Comparison of ENCODE assay signal across 21 cellular contexts in the genomic region with DNA sequence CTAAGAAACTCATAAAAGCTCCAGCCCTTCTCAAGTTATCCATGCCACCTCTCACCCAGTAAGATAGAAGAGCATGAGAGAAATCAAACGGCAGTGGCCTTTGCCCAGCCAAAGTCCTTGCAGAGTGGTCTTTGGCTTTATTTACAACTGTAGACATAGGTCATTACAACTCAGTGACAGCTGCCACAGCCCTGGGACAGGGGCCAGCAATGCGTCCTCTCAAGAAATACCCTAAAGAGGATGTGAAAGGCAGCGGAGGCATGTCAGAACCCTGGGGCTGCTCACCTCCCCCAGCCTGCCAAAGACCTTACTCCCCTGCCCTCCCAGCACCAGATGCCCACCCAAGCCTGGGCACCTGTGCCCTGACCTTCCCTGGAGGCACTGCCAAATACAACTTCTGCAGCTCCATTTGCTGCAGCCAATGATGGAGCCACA. TPM values are rescaled to one million over a fixed set of nuclear protein-coding genes. Genes with fewer than 3 reads are reported as not detected.
DNase-seq lines count a peak whose midpoint lies in the region; ATAC-seq, FAIRE-seq and TF ChIP-seq lines count a peak whose summit lies in the region.
"Had no signal": no experiment of that assay in that cellular context is flagged by ENCODE, and none has a peak within 500 bp of the region (broad histone marks: within the 10 kb centered on the region; RNA-seq: fewer than 3 reads in every experiment).

No MANE protein-coding gene starts in this region.

- H3K79me2 ChIP-seq in GM12878 (ENCODE audit: control insufficient read depth, insufficient read depth, low read length), result peaks cover 10% of the 10 kb centered on the region

- no peak for TF ChIP-seq EP300 in GM12878 (IDR thresholded peaks at IDR 0.05; ENCODE audit: borderline replicate concordance in 1 of 2, control insufficient read depth in 1 of 2, low read depth in 2 of 2, low read length in 2 of 2)

- H3K36me3 ChIP-seq in GM12878 (ENCODE audit: control insufficient read depth in 2 of 2, insufficient read depth in 2 of 2, low read length in 1 of 2), result peaks cover 21 to 47% of the 10 kb centered on the region in 2 experiments

- no peaks in the 10 kb centered on the region for H3K27me3 Mint-ChIP-seq in stimulated activated naive B cell treated with anti-CD40 and anti-IgM and Interleukin-4, amounts not matched to agents 10 μg/mL and 1 μg/mL and 100 μg/mL, for 72 hours
- H3K27me3 Mint-ChIP-seq: activated naive CD8-positive, alpha-beta T cell treated with anti-CD3 and anti-CD28 coated beads, Interleukin-2, amount 10 ng/mL, durations not matched to agents 7 days and 5 days had no signal

- no peak overlapping the region for H3K4me3 Mint-ChIP-seq in stimulated activated naive B cell treated with anti-CD40 and anti-IgM and Interleukin-4, amounts not matched to agents 10 μg/mL and 1 μg/mL and 100 μg/mL, for 72 hours
- H3K4me3 Mint-ChIP-seq: activated naive CD8-positive, alpha-beta T cell treated with anti-CD3 and anti-CD28 coated beads, Interleukin-2, amount 10 ng/mL, durations not matched to agents 7 days and 5 days; activated T-cell treated with anti-CD3 and anti-CD28 coated beads, Interleukin-2, amount 50 U/mL, for 4 hours; endodermal cell had no signal

- peak overlapping the region; percentile 31; the same call in 1 of the 2 replicates for H3K27ac ChIP-seq in GM12878 (ENCODE audit: control insufficient read depth, insufficient read depth)
- H3K27ac ChIP-seq: body of pancreas, GM23248, WERI-Rb-1 had no signal

- H3K4me3 ChIP-seq in GM12878, result no peak overlapping the region
- H3K4me3 ChIP-seq: body of pancreas, GM23248 had no signal

- no peaks in the 10 kb centered on the region for H3K9me3 Mint-ChIP-seq in activated naive CD4-positive, alpha-beta T cell treated with anti-CD3 and anti-CD28 coated beads, Interleukin-2, amount 50 U/mL, for 72 hours
- no peaks in the 10 kb centered on the region for H3K9me3 Mint-ChIP-seq in stimulated activated naive B cell treated with anti-CD40 and anti-IgM and Interleukin-4, amounts not matched to agents 10 μg/mL and 1 μg/mL and 100 μg/mL, for 72 hours
- H3K9me3 Mint-ChIP-seq: activated naive CD8-positive, alpha-beta T cell treated with anti-CD3 and anti-CD28 coated beads, Interleukin-2, amount 10 ng/mL, durations not matched to agents 7 days and 5 days; activated T-cell treated with anti-CD3 and anti-CD28 coated beads, Interleukin-2, amount 50 U/mL, for 4 hours; endodermal cell had no signal

- peaks cover 5% of the 10 kb centered on the region for H4K20me1 ChIP-seq in GM12878 (ENCODE audit: control insufficient read depth, insufficient read depth)

- peaks cover 5 to 25% of the 10 kb centered on the region in 2 donors for H3K36me3 Mint-ChIP-seq in activated naive CD4-positive, alpha-beta T cell treated with anti-CD3 and anti-CD28 coated beads, Interleukin-2, amount 50 U/mL, for 72 hours
- H3K36me3 Mint-ChIP-seq in stimulated activated naive B cell treated with anti-CD40 and anti-IgM and Interleukin-4, amounts not matched to agents 10 μg/mL and 1 μg/mL and 100 μg/mL, for 72 hours, result peaks cover 34 to 68% of the 10 kb centered on the region in 2 donors

- no peak for TF ChIP-seq RAD21 in GM12878 (IDR thresholded peaks at IDR 0.05; ENCODE audit: insufficient read depth, low read depth, low read length)

- POLR2A ChIA-PET in GM12878 (lab: Charles Lee), result interaction anchor here (0.8 to 1.8 kb wide), 2 partner anchors 35 to 81 kb away, joined by 3 to 5 read pairs; a partner anchor contains a TSS

- CTCF ChIA-PET in GM12878 (lab: Yijun Ruan, JAX), result interaction anchor here (0.8 to 6.0 kb wide), 24 partner anchors 10 to 350 kb away, joined by 3 to 54 read pairs (median 6); a partner anchor contains a TSS

- peaks cover 18% of the 10 kb centered on the region for H3K4me1 ChIP-seq in GM12878 (ENCODE audit: control insufficient read depth, insufficient read depth, low read length)

- ATAC-seq in activated naive CD4-positive, alpha-beta T cell treated with anti-CD3 and anti-CD28 coated beads, Interleukin-2, amount 50 U/mL, for 72 hours, result no peak
- peak; percentile 77 for ATAC-seq in GM12878
- ATAC-seq in left lobe of liver, result peak; percentile 44
- peak in 1 of 2 donors; percentile 41 for ATAC-seq in stimulated activated naive B cell treated with anti-CD40 and anti-IgM and Interleukin-4, amounts not matched to agents 10 μg/mL and 1 μg/mL and 100 μg/mL, for 72 hours (replicated peaks)
- ATAC-seq in HG02623 (IDR thresholded peaks at IDR 0.05; ENCODE audit: unreplicated experiment), result no peak
- no peak for ATAC-seq in HG03439 (IDR thresholded peaks at IDR 0.05; ENCODE audit: unreplicated experiment)
- no peak for ATAC-seq in GM21381 (IDR thresholded peaks at IDR 0.05; ENCODE audit: unreplicated experiment)
- ATAC-seq: activated T-cell treated with anti-CD3 and anti-CD28 coated beads, Interleukin-2, amount 50 U/mL, for 4 hours; body of pancreas had no signal

- no peak overlapping the region for H3K9ac ChIP-seq in GM12878 (ENCODE audit: control insufficient read depth, insufficient read depth, low read length)
- H3K9ac ChIP-seq: GM23248 had no signal

- H3K4me2 ChIP-seq in GM12878 (ENCODE audit: control insufficient read depth, insufficient read depth), result peak overlapping the region; percentile 23; the same call in 1 of the 2 replicates

- SMC1A ChIA-PET in GM12878 (lab: Charles Lee; ENCODE audit: uncharacterized antibody, unreplicated experiment), result interaction anchor here (0.6 to 4.4 kb wide), 15 partner anchors 10 to 350 kb away, joined by 3 to 18 read pairs (median 4); a partner anchor contains a TSS

- FAIRE-seq in GM12878 (lab: Jason Lieb, UNC), result no peak

- peak overlapping the region; percentile 35 to 87 for H3K27ac Mint-ChIP-seq in activated naive CD4-positive, alpha-beta T cell treated with anti-CD3 and anti-CD28 coated beads, Interleukin-2, amount 50 U/mL, for 72 hours
- peak overlapping the region; percentile 68 for H3K27ac Mint-ChIP-seq in stimulated activated naive B cell treated with anti-CD40 and anti-IgM and Interleukin-4, amounts not matched to agents 10 μg/mL and 1 μg/mL and 100 μg/mL, for 72 hours
- H3K27ac Mint-ChIP-seq: activated naive CD8-positive, alpha-beta T cell treated with anti-CD3 and anti-CD28 coated beads, Interleukin-2, amount 10 ng/mL, durations not matched to agents 7 days and 5 days; endodermal cell had no signal

- no peak for TF ChIP-seq CTCF in GM12878 (IDR thresholded peaks at IDR 0.05 in 2 of 3, conservative IDR thresholded peaks at IDR 0.05 in 1 of 3; ENCODE audit: control insufficient read depth in 2 of 3, extremely low read depth in 1 of 3, insufficient read depth in 1 of 3, low read depth in 3 of 3, low read length in 3 of 3)

- H3K27me3 ChIP-seq in GM12878 (replicated peaks in 1 of 2; ENCODE audit: control insufficient read depth in 2 of 2, insufficient read depth in 2 of 2, low read length in 1 of 2), result no peaks in the 10 kb centered on the region
- H3K27me3 ChIP-seq: body of pancreas had no signal

- intact Hi-C loops in GM12878 (cut with micrococcal nuclease; ENCODE audit: unreplicated experiment), result no loop called here

- no peak for TF ChIP-seq POLR2A in GM12878 (IDR thresholded peaks at IDR 0.05; ENCODE audit: low read depth, low read length)

- RAD21 ChIA-PET in GM12878 (lab: Charles Lee; ENCODE audit: unreplicated experiment), result interaction anchor here (1.8 to 2.5 kb wide), 3 partner anchors 27 to 151 kb away, joined by 3 to 10 read pairs (median 9); a partner anchor contains a TSS

- in situ Hi-C loops in GM12878 (cut with MboI), result no loop called here

- no TSS peak for BruUV-seq in GM12878 (replicated peaks; lab: Mats Ljungman, UMichigan)

- no peak for DNase-seq in activated naive CD4-positive, alpha-beta T cell treated with anti-CD3 and anti-CD28 coated beads, Interleukin-2, amount 50 U/mL, for 72 hours (ENCODE audit: low spot score in 2 of 2)
- DNase-seq in activated naive CD4-positive, alpha-beta T cell treated with anti-CD3 and anti-CD28 coated beads, Interleukin-2, amount 50 U/mL, for 16 hours, result no peak
- DNase-seq in GM12878 (ENCODE audit: low read depth, low spot score) (no peak), left lobe of liver (ENCODE audit: low spot score) (peak; percentile 94)
- no peak for DNase-seq in stimulated activated naive B cell treated with anti-CD40 and anti-IgM and Interleukin-4, amounts not matched to agents 10 μg/mL and 1 μg/mL and 100 μg/mL, for 72 hours
- DNase-seq: activated naive CD8-positive, alpha-beta T cell treated with anti-CD3 and anti-CD28 coated beads, Interleukin-2, amount 10 ng/mL, durations not matched to agents 7 days and 5 days; activated T-cell treated with anti-CD3 and anti-CD28 coated beads, Interleukin-2, amount 50 U/mL, for 4 hours; body of pancreas; C1 segment of cervical spinal cord; endodermal cell; GF-D8; GM23248; NCI-H1694; NCI-H774; nucleus accumbens; retina; stimulated activated CD8-positive, alpha-beta memory T cell treated with anti-CD3 and anti-CD28 coated beads, Interleukin-4, amount 100 ng/mL, for 48 hours; WERI-Rb-1 had no signal

- no peaks in the 10 kb centered on the region for H3K9me3 ChIP-seq in GM12878 (replicated peaks; ENCODE audit: control insufficient read depth, insufficient read depth, low read length)
- H3K9me3 ChIP-seq: body of pancreas had no signal

- peaks cover 17 to 37% of the 10 kb centered on the region in 2 donors for H3K4me1 Mint-ChIP-seq in stimulated activated naive B cell treated with anti-CD40 and anti-IgM and Interleukin-4, amounts not matched to agents 10 μg/mL and 1 μg/mL and 100 μg/mL, for 72 hours

- 97% methylated on average over 3 of the region's 3 CpGs for WGBS in GM12878 (ENCODE audit: insufficient coverage, insufficient replicate concordance, low lambda C conversion rate, missing lambda C conversion rate)

- H2AFZ ChIP-seq in GM12878 (ENCODE audit: control insufficient read depth, low read depth, low read length), result no peak overlapping the region
- H2AFZ ChIP-seq: GM23248 had no signal

RNA-seq across cellular contexts. Expression of a gene that starts 6.3 kb away (rescaled TPM):
- total RNA-seq in activated naive CD4-positive, alpha-beta T cell treated with anti-CD3 and anti-CD28 coated beads, Interleukin-2, amount 50 U/mL, for 72 hours, result 10 to 100 TPM; 73.9 to 83.9 TPM
- total RNA-seq in GM12878 (2013; cell fraction: nucleolus; rRNA removed), result 37.3 and 41.0 TPM in 2 replicates
- total RNA-seq in GM12878 (2014; rRNA removed) (41.9 and 56.5 TPM in 2 replicates), GM12878 (2014; rRNA removed; fragmentation: Illumina TruSeq; extraction: Trizol) (41.0 and 43.3 TPM in 2 replicates), GM12878 (2021) (65.6 and 68.1 TPM in 2 replicates), left lobe of liver (479 TPM)
- 24.5 TPM for polyA plus RNA-seq in GM12878 (2011; ENCODE audit: low read depth)
- polyA plus RNA-seq in GM12878 (2011; rRNA removed) (54.9 and 85.4 TPM in 2 replicates), GM12878 (2014; fragmentation: Illumina TruSeq; extraction: Trizol) (24.5 and 51.5 TPM in 2 replicates), GM12878 (2014; fragmentation: Nextera tagmentation; extraction: Ambion mirVana) (10 to 100 TPM in 1 of 2 experiments, 1 to 10 TPM in 1; 5.7 to 12.6 TPM), GM12878 (2014; rRNA removed) (79.2 and 90.2 TPM in 2 replicates), GM12878 (2016; fragmentation: Nextera tagmentation; extraction: Ambion mirVana) (10 to 100 TPM; 64.8 to 75.1 TPM)
- 80.7 and 120 TPM in 2 replicates for polyA plus RNA-seq in GM12878 (2011; cell fraction: cytosol; rRNA removed)
- 330 and 337 TPM in 2 replicates for polyA plus RNA-seq in GM12878 (2011; cell fraction: nucleus; rRNA removed)
- polyA plus RNA-seq in GM12878 (2012), result 49.4 and 50.7 TPM in 2 replicates
- 73.1 and 103 TPM in 2 replicates for polyA minus RNA-seq in GM12878 (2011; rRNA and poly(A)+ RNA removed)
- 21.1 and 21.5 TPM in 2 replicates for polyA minus RNA-seq in GM12878 (2011; cell fraction: cytosol; rRNA and poly(A)+ RNA removed)
- 90.7 and 132 TPM in 2 replicates for polyA minus RNA-seq in GM12878 (2011; cell fraction: nucleus; rRNA and poly(A)+ RNA removed)

RNA-seq across cellular contexts. Expression of a gene that starts 7.8 kb away (rescaled TPM):
- total RNA-seq in activated naive CD4-positive, alpha-beta T cell treated with anti-CD3 and anti-CD28 coated beads, Interleukin-2, amount 50 U/mL, for 72 hours, result 10 to 100 TPM; 23.5 to 41.2 TPM
- total RNA-seq in GM12878 (2013; cell fraction: nucleolus; rRNA removed), result 12.8 and 14.6 TPM in 2 replicates
- 28.7 and 38.6 TPM in 2 replicates for total RNA-seq in GM12878 (2014; rRNA removed)
- 5.5 and 6.2 TPM in 2 replicates for total RNA-seq in GM12878 (2014; rRNA removed; fragmentation: Illumina TruSeq; extraction: Trizol)
- 65.6 and 67.7 TPM in 2 replicates for total RNA-seq in GM12878 (2021)
- polyA plus RNA-seq in GM12878 (2011; ENCODE audit: low read depth), result 37.6 TPM
- polyA plus RNA-seq in GM12878 (2011; rRNA removed), result 41.6 and 61.7 TPM in 2 replicates
- 93.6 and 108 TPM in 2 replicates for polyA plus RNA-seq in GM12878 (2011; cell fraction: cytosol; rRNA removed)
- 83.5 and 84.2 TPM in 2 replicates for polyA plus RNA-seq in GM12878 (2011; cell fraction: nucleus; rRNA removed)
- 39.3 and 44.4 TPM in 2 replicates for polyA plus RNA-seq in GM12878 (2012)
- 83.0 and 84.8 TPM in 2 replicates for polyA plus RNA-seq in GM12878 (2014; fragmentation: Illumina TruSeq; extraction: Trizol)
- polyA plus RNA-seq in GM12878 (2014; fragmentation: Nextera tagmentation; extraction: Ambion mirVana), result 10 to 100 TPM; 37.6 to 82.0 TPM
- polyA plus RNA-seq in GM12878 (2014; rRNA removed), result 80.2 and 96.7 TPM in 2 replicates
- 10 to 100 TPM; 69.4 to 83.4 TPM for polyA plus RNA-seq in GM12878 (2016; fragmentation: Nextera tagmentation; extraction: Ambion mirVana)
- 82.8 and 102 TPM in 2 replicates for polyA minus RNA-seq in GM12878 (2011; rRNA and poly(A)+ RNA removed)
- 29.2 and 32.2 TPM in 2 replicates for polyA minus RNA-seq in GM12878 (2011; cell fraction: cytosol; rRNA and poly(A)+ RNA removed)
- 38.7 and 48.3 TPM in 2 replicates for polyA minus RNA-seq in GM12878 (2011; cell fraction: nucleus; rRNA and poly(A)+ RNA removed)
- total RNA-seq in left lobe of liver, result 37.5 TPM

RNA-seq across cellular contexts. Expression of a gene that starts 34.7 kb away (rescaled TPM):
- total RNA-seq in activated naive CD4-positive, alpha-beta T cell treated with anti-CD3 and anti-CD28 coated beads, Interleukin-2, amount 50 U/mL, for 72 hours, result 10 to 100 TPM; 46.8 to 58.3 TPM
- 74.1 and 78.0 TPM in 2 replicates for total RNA-seq in GM12878 (2013; cell fraction: nucleolus; rRNA removed)
- 34.7 and 37.1 TPM in 2 replicates for total RNA-seq in GM12878 (2014; rRNA removed)
- 36.9 and 38.3 TPM in 2 replicates for total RNA-seq in GM12878 (2014; rRNA removed; fragmentation: Illumina TruSeq; extraction: Trizol)
- total RNA-seq in GM12878 (2021), result 45.2 and 48.0 TPM in 2 replicates
- 26.5 TPM for polyA plus RNA-seq in GM12878 (2011; ENCODE audit: low read depth)
- 54.6 and 74.8 TPM in 2 replicates for polyA plus RNA-seq in GM12878 (2011; rRNA removed)
- polyA plus RNA-seq in GM12878 (2011; cell fraction: cytosol; rRNA removed), result 27.8 and 35.0 TPM in 2 replicates
- polyA plus RNA-seq in GM12878 (2011; cell fraction: nucleus; rRNA removed), result 41.7 and 47.3 TPM in 2 replicates
- polyA plus RNA-seq in GM12878 (2012), result 28.8 and 37.7 TPM in 2 replicates
- polyA plus RNA-seq in GM12878 (2014; fragmentation: Illumina TruSeq; extraction: Trizol), result 50.3 and 59.6 TPM in 2 replicates
- polyA plus RNA-seq in GM12878 (2014; fragmentation: Nextera tagmentation; extraction: Ambion mirVana), result 10 to 100 TPM; 12.4 to 16.9 TPM
- polyA plus RNA-seq in GM12878 (2014; rRNA removed), result 35.0 and 36.7 TPM in 2 replicates
- 10 to 100 TPM; 18.0 to 18.8 TPM for polyA plus RNA-seq in GM12878 (2016; fragmentation: Nextera tagmentation; extraction: Ambion mirVana)
- polyA minus RNA-seq in GM12878 (2011; rRNA and poly(A)+ RNA removed), result 41.5 and 45.9 TPM in 2 replicates
- 15.1 and 23.0 TPM in 2 replicates for polyA minus RNA-seq in GM12878 (2011; cell fraction: cytosol; rRNA and poly(A)+ RNA removed)
- 26.2 and 34.1 TPM in 2 replicates for polyA minus RNA-seq in GM12878 (2011; cell fraction: nucleus; rRNA and poly(A)+ RNA removed)
- total RNA-seq in left lobe of liver, result 12.1 TPM

Comparison
In these comparisons a context has a peak if more than half of its experiments do, and no peak if none do; other contexts are left out.
1. ATAC-seq: peak in GM12878 (single experiment) and left lobe of liver (single experiment); none in activated naive CD4-positive, alpha-beta T cell treated with anti-CD3 and anti-CD28 coated beads, Interleukin-2, amount 50 U/mL, for 72 hours (0 of 2), HG02623 (single experiment), HG03439 (single experiment) and GM21381 (single experiment).